In the genomic region with DNA sequence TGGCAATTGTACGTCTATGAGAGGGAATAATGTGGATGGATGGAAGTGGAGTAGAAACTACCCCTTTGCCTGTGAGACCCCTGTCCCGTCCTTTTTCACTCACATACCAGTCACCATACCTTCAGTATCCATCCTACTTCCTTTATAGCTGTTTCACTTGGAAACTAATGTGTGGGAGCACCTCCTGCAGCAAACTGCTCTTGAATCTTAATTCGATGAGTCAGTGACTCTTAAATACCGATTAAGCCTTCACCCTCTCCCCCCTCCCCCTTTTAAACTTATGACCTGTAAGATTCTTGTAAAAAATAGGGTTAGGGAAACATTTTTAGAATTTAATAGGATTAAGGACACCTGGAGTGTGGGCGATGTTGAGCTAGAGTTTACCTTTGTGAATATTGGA, we compare ENCODE assay signal across 8 cellular contexts. TPM values are rescaled to one million over a fixed set of nuclear protein-coding genes. Genes with fewer than 3 reads are reported as not detected.
DNase-seq lines count a peak whose midpoint lies in the region; ATAC-seq and TF ChIP-seq lines count a peak whose summit lies in the region.

No MANE protein-coding gene starts in this region.

- TF ChIP-seq POLR2A in upper lobe of left lung (IDR thresholded peaks at IDR 0.05), result peak in 1 of 4 donors; percentile 25

- H2AFZ ChIP-seq in PC-3 (ENCODE audit: low read length), result no peak overlapping the region

- H3K4me3 Mint-ChIP-seq in memory B cell, result peak overlapping the region; percentile 90

- DNase-seq in NCI-H345 (lab: John Stamatoyannopoulos, UW), result peak; percentile 3
- DNase-seq in NCI-H345 treated with DMSO at 0.1 percent for 48 hours (lab: John Stamatoyannopoulos, UW; ENCODE audit: unreplicated experiment), result no peak
- DNase-seq in PC-3, result peak; percentile 82
- peak; percentile 14 for DNase-seq in cerebellum (ENCODE audit: low spot score)
- no peak for DNase-seq in memory B cell (ENCODE audit: low spot score in 2 of 2)
- no peak for DNase-seq in upper lobe of left lung
- no peak for DNase-seq in HEK293T (ENCODE audit: extremely low spot score)
- DNase-seq in effector CD4-positive, alpha-beta T cell, result no peak

- no peaks in the 10 kb centered on the region for H3K9me3 Mint-ChIP-seq in memory B cell

- H3K4me2 ChIP-seq in PC-3 (ENCODE audit: low read length), result peak overlapping the region; percentile 93

- peak overlapping the region; percentile 95 for H3K9ac ChIP-seq in PC-3 (ENCODE audit: low read length)

- H3K4me3 ChIP-seq in PC-3 (ENCODE audit: low read length) (peak overlapping the region; percentile 90), upper lobe of left lung (peak overlapping the region; percentile 78 to 93 (median 90))

- POLR2A ChIA-PET in PC-3 (lab: Charles Lee; ENCODE audit: unreplicated experiment), result interaction anchor here (0.6 to 1.0 kb wide), 4 partner anchors 32 to 209 kb away, joined by 3 to 9 read pairs (median 4); no protein-coding TSS in a partner anchor
- POLR2A ChIA-PET in HEK293T (lab: Yijun Ruan, JAX), result interaction anchor here (0.6 to 2.1 kb wide), 5 partner anchors 12 to 184 kb away, joined by 3 to 12 read pairs (median 3); no protein-coding TSS in a partner anchor

- TF ChIP-seq EP300 in upper lobe of left lung (IDR thresholded peaks at IDR 0.05), result no peak

- intact Hi-C loops in PC-3 (cut with micrococcal nuclease), result loop anchor here (1.0 to 5.0 kb wide), 2 partner anchors 124 to 159 kb away; no protein-coding TSS in a partner anchor

- H3F3A ChIP-seq in PC-3 (ENCODE audit: low read length, unreplicated experiment), result peaks cover 7% of the 10 kb centered on the region

- H3K4me1 ChIP-seq in PC-3 (ENCODE audit: insufficient read depth, low read length), result peaks cover 33% of the 10 kb centered on the region
- peaks cover 14 to 49% (median 29%) of the 10 kb centered on the region in 4 donors for H3K4me1 ChIP-seq in upper lobe of left lung

- H3K36me3 ChIP-seq in PC-3 (ENCODE audit: low read depth, low read length), result no peaks in the 10 kb centered on the region
- H3K36me3 ChIP-seq in upper lobe of left lung, result no peaks in the 10 kb centered on the region

- peak overlapping the region; percentile 76 for H3K27ac Mint-ChIP-seq in memory B cell

- H3K27me3 ChIP-seq in PC-3 (ENCODE audit: low read length), result no peaks in the 10 kb centered on the region
- no peaks in the 10 kb centered on the region for H3K27me3 ChIP-seq in upper lobe of left lung

- peaks cover 22% of the 10 kb centered on the region for H3K4me1 Mint-ChIP-seq in memory B cell

- CTCF ChIA-PET in PC-3 (lab: Charles Lee), result interaction anchor here (0.7 kb wide), 1 partner anchor 183 kb away, joined by 3 read pairs; no protein-coding TSS in a partner anchor
- CTCF ChIA-PET in HEK293T (lab: Yijun Ruan, JAX), result no interaction called here

- H3K9me2 ChIP-seq in PC-3 (replicated peaks; ENCODE audit: low read length), result no peaks in the 10 kb centered on the region

- H3K27ac ChIP-seq in PC-3 (ENCODE audit: low read length) (peak overlapping the region; percentile 94), upper lobe of left lung (peak overlapping the region; percentile 97 to 100 (median 100))

- peaks cover 61% of the 10 kb centered on the region for H3K79me2 ChIP-seq in PC-3 (ENCODE audit: low read length)

- no TSS peak for BruUV-seq in PC-3 (replicated peaks; lab: Mats Ljungman, UMichigan)

- ATAC-seq in PC-3 (peak; percentile 21), memory B cell (ENCODE audit: low read depth) (no peak), upper lobe of left lung (ENCODE audit: low FRiP score in 2 of 2) (peak in 1 of 2 donors; percentile 26)

- TF ChIP-seq CTCF in PC-3 (conservative IDR thresholded peaks at IDR 0.05; ENCODE audit: low read depth, low read length) (no peak), upper lobe of left lung (IDR thresholded peaks at IDR 0.05) (no peak)

- no peaks in the 10 kb centered on the region for H3K27me3 Mint-ChIP-seq in memory B cell

- H4K20me1 ChIP-seq in PC-3 (ENCODE audit: low read length), result peaks cover 43% of the 10 kb centered on the region

- no peaks in the 10 kb centered on the region for H3K9me3 ChIP-seq in PC-3 (ENCODE audit: low read length)
- no peaks in the 10 kb centered on the region for H3K9me3 ChIP-seq in upper lobe of left lung

- 1 to 2% methylated on average over 5 of the region's 5 CpGs for WGBS in upper lobe of left lung, 2 donors

- H3K36me3 Mint-ChIP-seq in memory B cell, result no peaks in the 10 kb centered on the region

TF ChIP-seq in HEK293T, 16 proteins besides CTCF, POLR2A, EP300 and RAD21:
- TF ChIP-seq HDGF (IDR thresholded peaks at IDR 0.05; ENCODE audit: borderline replicate concordance), result no peak
- TF ChIP-seq NFRKB (IDR thresholded peaks at IDR 0.05), result no peak
- no peak for TF ChIP-seq ZNF384 (IDR thresholded peaks at IDR 0.05)
- TF ChIP-seq FOXA1 (IDR thresholded peaks at IDR 0.05), result no peak
- TF ChIP-seq, protein P1, sequence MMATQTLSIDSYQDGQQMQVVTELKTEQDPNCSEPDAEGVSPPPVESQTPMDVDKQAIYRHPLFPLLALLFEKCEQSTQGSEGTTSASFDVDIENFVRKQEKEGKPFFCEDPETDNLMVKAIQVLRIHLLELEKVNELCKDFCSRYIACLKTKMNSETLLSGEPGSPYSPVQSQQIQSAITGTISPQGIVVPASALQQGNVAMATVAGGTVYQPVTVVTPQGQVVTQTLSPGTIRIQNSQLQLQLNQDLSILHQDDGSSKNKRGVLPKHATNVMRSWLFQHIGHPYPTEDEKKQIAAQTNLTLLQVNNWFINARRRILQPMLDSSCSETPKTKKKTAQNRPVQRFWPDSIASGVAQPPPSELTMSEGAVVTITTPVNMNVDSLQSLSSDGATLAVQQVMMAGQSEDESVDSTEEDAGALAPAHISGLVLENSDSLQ (IDR thresholded peaks at IDR 0.05), result no peak
- no peak for TF ChIP-seq TARDBP (IDR thresholded peaks at IDR 0.05)
- TF ChIP-seq CTBP1 (IDR thresholded peaks at IDR 0.05; ENCODE audit: borderline replicate concordance), result no peak
- TF ChIP-seq FOXK2 (IDR thresholded peaks at IDR 0.05), result no peak
- TF ChIP-seq L3MBTL2 (conservative IDR thresholded peaks at IDR 0.05), result no peak
- TF ChIP-seq SP1 (IDR thresholded peaks at IDR 0.05), result no peak
- no peak for TF ChIP-seq SUZ12 (IDR thresholded peaks at IDR 0.05)
- TF ChIP-seq FOXM1 (IDR thresholded peaks at IDR 0.05; ENCODE audit: borderline replicate concordance), result no peak
- TF ChIP-seq BHLHE40 (IDR thresholded peaks at IDR 0.05; ENCODE audit: borderline replicate concordance), result no peak
- no peak for TF ChIP-seq ELF4 (IDR thresholded peaks at IDR 0.05)
- no peak for TF ChIP-seq ARNT (IDR thresholded peaks at IDR 0.05)
- TF ChIP-seq LEF1 (IDR thresholded peaks at IDR 0.05; ENCODE audit: borderline replicate concordance), result no peak
TF ChIP-seq in HEK293T: peak in this region for 0.

RNA-seq across cellular contexts. Expression of a gene that starts 0.8 kb away (rescaled TPM):
- total RNA-seq in PC-3 (2014; rRNA removed), result 39.7 and 42.3 TPM in 2 replicates
- 55.0 TPM for total RNA-seq in cerebellum
- total RNA-seq in upper lobe of left lung, result 10 to 100 TPM; 30.9 to 73.4 (median 46.1) TPM

Comparison
In these comparisons a context has a peak if more than half of its experiments do, and no peak if none do; other contexts are left out.
1. DNase-seq: peak in NCI-H345 (single experiment), PC-3 (single experiment) and cerebellum (single experiment); none in NCI-H345 treated with DMSO at 0.1 percent for 48 hours (single experiment), memory B cell (0 of 2), upper lobe of left lung (0 of 2), HEK293T (single experiment) and effector CD4-positive, alpha-beta T cell (single experiment).